Comparison of ENCODE assay signal across 1 cellular context in genomic region chr5:89417990-89418820, GRCh38.
A peak's percentile ranks its signal among the peaks of the same experiment; 100 is the strongest.
TF ChIP-seq lines count a peak whose summit lies in the region.

No MANE protein-coding gene starts in this region.

TF ChIP-seq in K562, 482 proteins besides CTCF, POLR2A, EP300 and RAD21 (continued from another document and continues in another):
- TF ChIP-seq STAT5A (IDR thresholded peaks at IDR 0.05; ENCODE audit: borderline replicate concordance, low read length), result peak; percentile 81
- TF ChIP-seq E2F3 (CRISPR knock-in tag; IDR thresholded peaks at IDR 0.05), result no peak
- no peak for TF ChIP-seq PTRF (tag; IDR thresholded peaks at IDR 0.05)
- no peak for TF ChIP-seq HIVEP1 (CRISPR knock-in tag; IDR thresholded peaks at IDR 0.05)
- TF ChIP-seq JUND (IDR thresholded peaks at IDR 0.05; ENCODE audit: borderline replicate concordance, low read depth, low read length), result 0 out of 2 replicates have a peak, but pooled peaks have one; percentile 37
- no peak; the same call in 2 of the 3 replicates for TF ChIP-seq JUND (tag; IDR thresholded peaks at IDR 0.05; ENCODE audit: borderline replicate concordance, low read depth, low read length)
- no peak for TF ChIP-seq ZBTB26 (CRISPR knock-in tag; IDR thresholded peaks at IDR 0.05)
- TF ChIP-seq SREBF2 (CRISPR knock-in tag; IDR thresholded peaks at IDR 0.05), result no peak
- TF ChIP-seq MYBL2 (IDR thresholded peaks at IDR 0.05; ENCODE audit: low read depth), result peak; percentile 46; the same call in 1 of the 2 replicates
- TF ChIP-seq MYBL2 (CRISPR knock-in tag; IDR thresholded peaks at IDR 0.05; ENCODE audit: borderline replicate concordance), result no peak
- no peak for TF ChIP-seq MYC (IDR thresholded peaks at IDR 0.05; ENCODE audit: low read depth, low read length)
- no peak for TF ChIP-seq MYC (CRISPR knock-in tag; IDR thresholded peaks at IDR 0.05; ENCODE audit: borderline replicate concordance, low read depth)
- TF ChIP-seq MNT (conservative IDR thresholded peaks at IDR 0.05), result peak in 1 of 2 experiments; percentile 46; a peak in 1 of 4 replicates
- no peak for TF ChIP-seq RB1 (IDR thresholded peaks at IDR 0.05; ENCODE audit: low read depth)
- no peak; a peak in 1 of 3 replicates for TF ChIP-seq CBX3 (IDR thresholded peaks at IDR 0.05; ENCODE audit: borderline replicate concordance in 1 of 2, low read length in 2 of 2)
- no peak for TF ChIP-seq ZNF347 (CRISPR knock-in tag; IDR thresholded peaks at IDR 0.05; ENCODE audit: low read depth)
- TF ChIP-seq NBN (IDR thresholded peaks at IDR 0.05; ENCODE audit: low read depth), result peak; percentile 54; the same call in 1 of the 2 replicates
- TF ChIP-seq SP1 (CRISPR knock-in tag; IDR thresholded peaks at IDR 0.05), result no peak; the same call in 1 of the 2 replicates
- no peak for TF ChIP-seq ARID2 (IDR thresholded peaks at IDR 0.05)
- no peak for TF ChIP-seq ZBTB8A (IDR thresholded peaks at IDR 0.05; ENCODE audit: partially characterized antibody)
- TF ChIP-seq ZKSCAN8 (CRISPR knock-in tag; IDR thresholded peaks at IDR 0.05), result no peak
- peak; percentile 71; the same call in 1 of the 2 replicates for TF ChIP-seq ZNF384 (IDR thresholded peaks at IDR 0.05; ENCODE audit: low read depth, low read length)
- peak; percentile 79 to 86; a peak in 3 of 4 replicates for TF ChIP-seq TRIM24 (IDR thresholded peaks at IDR 0.05)
- 0 out of 2 replicates have a peak, but pooled peaks have one; percentile 63 for TF ChIP-seq ZNF644 (tag; IDR thresholded peaks at IDR 0.05; ENCODE audit: low read depth)
- no peak for TF ChIP-seq BMI1 (IDR thresholded peaks at IDR 0.05; ENCODE audit: low read length)
- TF ChIP-seq HDAC1 (IDR thresholded peaks at IDR 0.05), result peak in 1 of 2 experiments; percentile 63; a peak in 2 of 4 replicates
- TF ChIP-seq MED1 (CRISPR knock-in tag; IDR thresholded peaks at IDR 0.05; ENCODE audit: borderline replicate concordance), result no peak
- no peak for TF ChIP-seq ARID3B (CRISPR knock-in tag; IDR thresholded peaks at IDR 0.05; ENCODE audit: borderline replicate concordance)
- TF ChIP-seq ZNF282 (CRISPR knock-in tag; IDR thresholded peaks at IDR 0.05), result no peak
- no peak for TF ChIP-seq TRIM28 (IDR thresholded peaks at IDR 0.05)
- peak; percentile 50 for TF ChIP-seq HDAC3 (IDR thresholded peaks at IDR 0.05; ENCODE audit: borderline replicate concordance, partially characterized antibody)
- no peak for TF ChIP-seq ADNP (tag; IDR thresholded peaks at IDR 0.05)
- TF ChIP-seq HOXB6 (CRISPR knock-in tag; IDR thresholded peaks at IDR 0.05; ENCODE audit: borderline replicate concordance), result no peak
- TF ChIP-seq ZBED1 (IDR thresholded peaks at IDR 0.05), result no peak
- TF ChIP-seq RNF2 (IDR thresholded peaks at IDR 0.05), result 0 out of 2 replicates have a peak, but pooled peaks have one; percentile 38
- TF ChIP-seq ZBTB11 (CRISPR knock-in tag; IDR thresholded peaks at IDR 0.05), result peak in 1 of 3 experiments; percentile 43; a peak in 1 of 6 replicates
- peak; percentile 81 for TF ChIP-seq FOSL1 (tag; conservative IDR thresholded peaks at IDR 0.05)
- peak; percentile 89 to 90 for TF ChIP-seq KDM1A (IDR thresholded peaks at IDR 0.05)
- no peak for TF ChIP-seq GTF2F1 (IDR thresholded peaks at IDR 0.05; ENCODE audit: low read depth, low read length)
- TF ChIP-seq CHD2 (IDR thresholded peaks at IDR 0.05; ENCODE audit: low read depth, low read length), result no peak
- TF ChIP-seq HMGN3 (IDR thresholded peaks at IDR 0.05; ENCODE audit: borderline replicate concordance, extremely low read depth, insufficient read length, low read depth, low read length), result no peak
- TF ChIP-seq SMARCA4 (IDR thresholded peaks at IDR 0.05), result peak; percentile 88
- no peak for TF ChIP-seq GABPB1 (CRISPR knock-in tag; IDR thresholded peaks at IDR 0.05)
- no peak for TF ChIP-seq MEF2A (IDR thresholded peaks at IDR 0.05; ENCODE audit: control insufficient read depth, low read depth, low read length)
- TF ChIP-seq CEBPB (tag; IDR thresholded peaks at IDR 0.05), result peak; percentile 37; the same call in 1 of the 2 replicates
- TF ChIP-seq ZNF408 (CRISPR knock-in tag; IDR thresholded peaks at IDR 0.05; ENCODE audit: low read depth), result no peak
- no peak for TF ChIP-seq ZSCAN32 (CRISPR knock-in tag; IDR thresholded peaks at IDR 0.05)
- peak; percentile 93 for TF ChIP-seq NFIC (IDR thresholded peaks at IDR 0.05)
- no peak for TF ChIP-seq ZHX1 (conservative IDR thresholded peaks at IDR 0.05; ENCODE audit: low read length)
- peak; percentile 35; the same call in 1 of the 2 replicates for TF ChIP-seq EGR1 (conservative IDR thresholded peaks at IDR 0.05)
- TF ChIP-seq RBFOX2 (IDR thresholded peaks at IDR 0.05; ENCODE audit: low read depth, low read length), result no peak
- no peak for TF ChIP-seq U2AF1 (optimal IDR thresholded peaks at IDR 0.05; ENCODE audit: low read depth, low read length)
- 0 out of 2 replicates have a peak, but pooled peaks have one; percentile 70 for TF ChIP-seq CHAMP1 (IDR thresholded peaks at IDR 0.05)
